7 cellular contexts compared by ENCODE assay signal in genomic region chr14:75282548-75283161, GRCh38. TPM values are rescaled to one million over a fixed set of nuclear protein-coding genes. Genes with fewer than 3 reads are reported as not detected.
DNase-seq lines count a peak whose midpoint lies in the region; ATAC-seq and TF ChIP-seq lines count a peak whose summit lies in the region.
"Not testable (repeated sequence)": the region's sequence is repeated elsewhere in the genome, so short reads cannot be mapped to it uniquely, and the experiment has no call there.

No MANE protein-coding gene starts in this region.

- H4K8ac ChIP-seq in mesendoderm (ENCODE audit: low read depth, low read length) = not testable (repeated sequence)

- H3K4ac ChIP-seq in mesendoderm (ENCODE audit: low read depth, low read length) = not testable (repeated sequence)

- intact Hi-C loops in adrenal gland (cut with DNase I); sigmoid colon (cut with DNase I): not testable (repeated sequence)

- peak overlapping the region in 2 of 5 donors; percentile 13 to 45 for H3K27ac ChIP-seq in adrenal gland
- not testable (repeated sequence) for H3K27ac ChIP-seq in foreskin keratinocyte; mesendoderm (ENCODE audit: low read depth, low read length)
- H3K27ac ChIP-seq in sigmoid colon = peak overlapping the region in 3 of 4 donors; percentile 33 to 100 (median 99)

- H3K4me2 ChIP-seq in mesendoderm (ENCODE audit: low read length) = not testable (repeated sequence)

- not testable (repeated sequence) for TF ChIP-seq EP300 in sigmoid colon (IDR thresholded peaks at IDR 0.05)

- H2BK120ac ChIP-seq in mesendoderm (ENCODE audit: low read depth, low read length) = not testable (repeated sequence)

- H4K5ac ChIP-seq in mesendoderm (ENCODE audit: low read length) = not testable (repeated sequence)

- not testable (repeated sequence) for H2BK15ac ChIP-seq in mesendoderm (replicated peaks; ENCODE audit: low read depth)

- not testable (repeated sequence) for H3K79me1 ChIP-seq in mesendoderm (ENCODE audit: low read length)

- not testable (repeated sequence) for H3K9me3 ChIP-seq in adrenal gland (replicated peaks in 1 of 3); sigmoid colon

- peak in 1 of 6 experiments; percentile 1 for TF ChIP-seq CTCF in adrenal gland (IDR thresholded peaks at IDR 0.05)
- TF ChIP-seq CTCF in foreskin keratinocyte (conservative IDR thresholded peaks at IDR 0.05); sigmoid colon (IDR thresholded peaks at IDR 0.05): not testable (repeated sequence)

- peaks cover 0 to 29% of the 10 kb centered on the region in 2 donors for H3K36me3 ChIP-seq in adrenal gland (replicated peaks in 1 of 2)
- not testable (repeated sequence) for H3K36me3 ChIP-seq in mesendoderm (ENCODE audit: control insufficient read depth, insufficient read depth, low read length)
- peaks cover 0 to 20% (median 8%) of the 10 kb centered on the region in 4 donors for H3K36me3 ChIP-seq in sigmoid colon

- not testable (repeated sequence) for H3K23ac ChIP-seq in mesendoderm (ENCODE audit: low read length)

- not testable (repeated sequence) for H2AK5ac ChIP-seq in mesendoderm (ENCODE audit: low read length)

- peak in 1 of 2 donors; percentile 9 for TF ChIP-seq POLR2A in adrenal gland (IDR thresholded peaks at IDR 0.05)
- not testable (repeated sequence) for TF ChIP-seq POLR2A in sigmoid colon (IDR thresholded peaks at IDR 0.05)

- 85 to 91% (median 87%) methylated on average over 18 of the region's 18 CpGs for WGBS in adrenal gland, 4 donors
- WGBS in mesendoderm (ENCODE audit: extremely low coverage, insufficient coverage, low lambda C conversion rate) = no CpG with 5 or more reads among the region's 18 CpGs
- WGBS in sigmoid colon, 2 donors = 85 to 92% methylated on average over 18 of the region's 18 CpGs

- not testable (repeated sequence) for H3K27me3 ChIP-seq in adrenal gland; foreskin keratinocyte; mesendoderm (ENCODE audit: insufficient read depth, low read length, poor library complexity); sigmoid colon

- not testable (repeated sequence) for H3K56ac ChIP-seq in mesendoderm (ENCODE audit: low read length)

- DNase-seq in ELF-1 (ENCODE audit: low read depth, low spot score) = peak; percentile 63
- peak; percentile 69 for DNase-seq in T follicular helper cell (ENCODE audit: low read depth)
- peak in 4 of 7 donors; percentile 35 to 81 (median 56) for DNase-seq in adrenal gland
- DNase-seq in dermis blood vessel endothelial cell = peak; percentile 34
- peak; percentile 33 to 36 for DNase-seq in foreskin keratinocyte
- peak; percentile 49 for DNase-seq in mesendoderm
- DNase-seq in sigmoid colon = peak; percentile 82

- not testable (repeated sequence) for H3K79me2 ChIP-seq in mesendoderm (ENCODE audit: control insufficient read depth, insufficient read depth, low read length)

- not testable (repeated sequence) for ATAC-seq in foreskin keratinocyte

- H3K9ac ChIP-seq in mesendoderm (ENCODE audit: low read length) = not testable (repeated sequence)

- H2BK5ac ChIP-seq in mesendoderm (ENCODE audit: low read length) = not testable (repeated sequence)

- not testable (repeated sequence) for H3K4me3 ChIP-seq in adrenal gland; mesendoderm (ENCODE audit: low read length)
- H3K4me3 ChIP-seq in sigmoid colon = peak overlapping the region in 1 of 4 donors; percentile 69

- H3K18ac ChIP-seq in mesendoderm (ENCODE audit: low read length) = not testable (repeated sequence)

- H3K4me1 ChIP-seq in adrenal gland (replicated peaks in 1 of 2) = peaks cover 9 to 17% of the 10 kb centered on the region in 2 donors
- H3K4me1 ChIP-seq in foreskin keratinocyte = not testable (repeated sequence)
- peaks cover 18% of the 10 kb centered on the region for H3K4me1 ChIP-seq in mesendoderm (ENCODE audit: control insufficient read depth, low read depth, low read length)
- peaks cover 0 to 29% (median 23%) of the 10 kb centered on the region in 4 donors for H3K4me1 ChIP-seq in sigmoid colon

RNA-seq across cellular contexts. Expression of gene FOS, which starts 4.0 kb away (rescaled TPM):
- total RNA-seq in adrenal gland = 100 to 1,000 TPM in 5 of 8 donors, 10 to 100 TPM in 3; 47.9 to 393 (median 152) TPM
- 100 to 1,000 TPM in 2 of 3 donors, 10 to 100 TPM in 1; 63.2 to 129 (median 107) TPM for polyA plus RNA-seq in adrenal gland
- 8.2 and 127 TPM in 2 replicates for total RNA-seq in dermis blood vessel endothelial cell
- total RNA-seq in foreskin keratinocyte = 59.6 and 63.2 TPM in 2 replicates
- 24.5 and 33.4 TPM in 2 replicates for polyA plus RNA-seq in foreskin keratinocyte
- 30.2 TPM for polyA plus RNA-seq in mesendoderm (2013, experiment 1 of 2)
- 33.0 TPM for polyA plus RNA-seq in mesendoderm (2013, experiment 2 of 2)
- total RNA-seq in sigmoid colon = 1,000 to 10,000 TPM in 1 of 4 donors, 100 to 1,000 TPM in 3; 172 to 1,048 (median 650) TPM
- polyA plus RNA-seq in sigmoid colon = 100 to 1,000 TPM; 108 to 374 (median 306) TPM
